Comparison of ENCODE assay signal across 21 cellular contexts in genomic region chr4:173736840-173737239, GRCh38.
DNase-seq lines count a peak whose midpoint lies in the region; ATAC-seq and TF ChIP-seq lines count a peak whose summit lies in the region.
"Had no signal": no experiment of that assay in that cellular context is flagged by ENCODE, and none has a peak within 500 bp of the region (broad histone marks: within the 10 kb centered on the region; RNA-seq: fewer than 3 reads in every experiment).

No MANE protein-coding gene starts in this region.

- intact Hi-C loops in Right ventricle myocardium inferior (cut with DNase I) (loop anchor here (5.0 kb wide), 1 partner anchor 35 kb away; no protein-coding TSS in a partner anchor), right cardiac atrium (cut with DNase I) (no loop called here), ascending aorta (cut with DNase I) (no loop called here), left ventricle myocardium superior (cut with micrococcal nuclease) (no loop called here), tibial artery (cut with DNase I; ENCODE audit: low total_unique reads) (no loop called here)

- ATAC-seq in Right ventricle myocardium inferior (peak; percentile 52), right cardiac atrium (no peak), left ventricle myocardium superior (peak; percentile 76), HG02610 (IDR thresholded peaks at IDR 0.05; ENCODE audit: unreplicated experiment) (no peak)
- ATAC-seq: PC-3 had no signal

- H3K36me3 ChIP-seq in ascending aorta, result no peaks in the 10 kb centered on the region
- no peaks in the 10 kb centered on the region for H3K36me3 ChIP-seq in tibial artery
- H3K36me3 ChIP-seq: BE2C, HAP-1, SJSA1 had no signal

- H3K4me3 ChIP-seq in right cardiac atrium (ENCODE audit: low read length), result no peak overlapping the region
- H3K4me3 ChIP-seq in ascending aorta, result no peak overlapping the region
- H3K4me3 ChIP-seq in tibial artery, result no peak overlapping the region
- H3K4me3 ChIP-seq: HAP-1, SJSA1 had no signal

- TF ChIP-seq CTCF in ascending aorta (IDR thresholded peaks at IDR 0.05), result no peak
- TF ChIP-seq CTCF in tibial artery (IDR thresholded peaks at IDR 0.05), result no peak

- 83% methylated on average over 1 of the region's 1 CpG for WGBS in right cardiac atrium

- H3K4me1 ChIP-seq in right cardiac atrium (ENCODE audit: control insufficient read depth, insufficient read depth, low read length) (no peaks in the 10 kb centered on the region), ascending aorta (peaks cover 0 to 19% of the 10 kb centered on the region in 2 donors), tibial artery (peaks cover 0 to 44% (median 3%) of the 10 kb centered on the region in 4 donors)
- H3K4me1 ChIP-seq: HAP-1, SJSA1 had no signal

- no peaks in the 10 kb centered on the region for H3K9me3 ChIP-seq in right cardiac atrium (ENCODE audit: control insufficient read depth, low read length)
- no peaks in the 10 kb centered on the region for H3K9me3 ChIP-seq in ascending aorta
- no peaks in the 10 kb centered on the region for H3K9me3 ChIP-seq in tibial artery
- H3K9me3 ChIP-seq: BE2C, HAP-1, SJSA1 had no signal

- DNase-seq in Right ventricle myocardium inferior (ENCODE audit: missing footprints) (no peak), right cardiac atrium (no peak), ascending aorta (ENCODE audit: low spot score in 2 of 2) (no peak), left ventricle myocardium superior (no peak), tibial artery (no peak), germinal center (ENCODE audit: low spot score) (no peak), LoVo (ENCODE audit: low spot score) (no peak)
- DNase-seq: BE2C; CD4-positive, CD25-positive, alpha-beta regulatory T cell; COR-L47; DMS 273 treated with DMSO at 0.1 percent for 48 hours; MV-4-11; NCI-H1694 treated with DMSO at 0.1 percent for 48 hours; NCI-H2107; NCI-H510A; NCI-H748 treated with DMSO at 0.1 percent for 48 hours; PC-3 had no signal

- no peaks in the 10 kb centered on the region for H3K27me3 ChIP-seq in right cardiac atrium (ENCODE audit: control insufficient read depth, insufficient read depth)
- no peaks in the 10 kb centered on the region for H3K27me3 ChIP-seq in ascending aorta
- H3K27me3 ChIP-seq in tibial artery, result no peaks in the 10 kb centered on the region
- H3K27me3 ChIP-seq: BE2C had no signal

- no peak overlapping the region for H3K27ac ChIP-seq in right cardiac atrium (ENCODE audit: low read length)
- peak overlapping the region; percentile 27 to 72 for H3K27ac ChIP-seq in ascending aorta
- H3K27ac ChIP-seq in tibial artery, result peak overlapping the region; percentile 51 to 67
- H3K27ac ChIP-seq: RWPE1, SJSA1 had no signal

Comparison
In these comparisons a context has a peak if more than half of its experiments do, and no peak if none do; other contexts are left out.
1. ATAC-seq: peak in Right ventricle myocardium inferior (single experiment) and left ventricle myocardium superior (single experiment); none in right cardiac atrium (0 of 2) and HG02610 (single experiment).